In the genomic region with DNA sequence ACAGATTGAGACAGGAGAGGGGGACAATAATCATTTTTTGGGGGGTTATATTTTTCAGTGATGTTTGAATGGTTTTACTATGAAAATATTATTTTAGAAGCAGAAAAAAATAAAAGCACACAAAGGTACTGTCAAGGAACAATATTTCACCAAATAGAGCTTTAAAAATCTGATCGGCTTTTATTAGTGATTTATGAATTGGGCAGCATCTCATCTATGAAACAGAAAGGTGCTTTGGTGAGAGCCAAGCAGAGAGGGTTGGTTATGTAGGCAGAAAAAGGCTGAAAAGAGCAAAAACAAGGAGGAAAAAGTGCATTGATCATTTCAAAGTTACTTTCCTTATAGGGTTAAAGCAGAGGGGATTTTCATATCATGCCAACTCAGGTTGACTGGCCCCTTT, we compare ENCODE assay signal across 41 cellular contexts. TPM values are rescaled to one million over a fixed set of nuclear protein-coding genes. Genes with fewer than 3 reads are reported as not detected.
"Had no signal": no experiment of that assay in that cellular context is flagged by ENCODE, and none has a peak within 500 bp of the region (broad histone marks: within the 10 kb centered on the region; RNA-seq: fewer than 3 reads in every experiment).

No MANE protein-coding gene starts in this region.

- H3K4me3 ChIP-seq: adrenal gland, cardiac muscle cell had no signal

- H3K27ac ChIP-seq: adrenal gland, cardiac muscle cell, VCaP had no signal

- H3K9me3 ChIP-seq: adrenal gland had no signal

- H3K4me1 ChIP-seq: adrenal gland had no signal

- H3K27me3 Mint-ChIP-seq: activated CD4-positive, alpha-beta T cell treated with anti-CD3 and anti-CD28 coated beads for 36 hours; brain had no signal

- H3K36me3 Mint-ChIP-seq: activated CD4-positive, alpha-beta memory T cell treated with anti-CD3 and anti-CD28 coated beads for 36 hours; activated naive CD8-positive, alpha-beta T cell treated with anti-CD3 and anti-CD28 coated beads for 36 hours; brain had no signal

- H3K27ac Mint-ChIP-seq: activated B cell treated with CpG ODN at 0.5 μM for 24 hours; activated CD4-positive, alpha-beta memory T cell treated with anti-CD3 and anti-CD28 coated beads for 36 hours; activated CD4-positive, alpha-beta T cell treated with anti-CD3 and anti-CD28 coated beads for 36 hours; activated CD4-positive, alpha-beta T cell treated with anti-CD3 and anti-CD28 coated beads, Interleukin-2, amount 10 ng/mL, durations not matched to agents 24 days and 14 days; activated CD8-positive, alpha-beta T cell treated with anti-CD3 and anti-CD28 coated beads for 36 hours; activated naive CD4-positive, alpha-beta T cell treated with anti-CD3 and anti-CD28 coated beads for 36 hours; activated naive CD4-positive, alpha-beta T cell treated with anti-CD3 and anti-CD28 coated beads, Interleukin-2, amount 50 U/mL, for 72 hours; activated naive CD8-positive, alpha-beta T cell treated with anti-CD3 and anti-CD28 coated beads for 36 hours; activated T-cell treated with anti-CD3 and anti-CD28 coated beads, Interleukin-2, amount 50 U/mL, for 72 hours; activated T-helper 1 cell treated with anti-CD3 and anti-CD28 coated beads, Interleukin-12 subunit alpha, Interleukin-12 subunit beta, Interleukin-2, Interleukin-4 antibody, amounts not matched to agents 30 ng/mL and 10 ng/mL and 1 ng/mL, durations not matched to agents 14 hours and 24 hours and 36 hours; activated T-helper 17 cell treated with anti-CD3 and anti-CD28 coated beads, Interleukin-2, amount 50 U/mL, for 72 hours; brain; T-helper 1 cell treated with Interleukin-12 subunit alpha and Interleukin-12 subunit beta and Interleukin-4 antibody, amounts not matched to agents 30 μg/mL and 1 μg/mL, for 36 hours; T-helper 2 cell treated with Interferon-gamma antibody and Interleukin-4, amounts not matched to agents 5 μg/mL and 100 μg/mL, for 36 hours had no signal

- H3K4me3 Mint-ChIP-seq: activated B cell treated with CpG ODN at 0.5 μM for 24 hours; activated CD4-positive, alpha-beta memory T cell treated with anti-CD3 and anti-CD28 coated beads for 36 hours; activated CD4-positive, alpha-beta T cell treated with anti-CD3 and anti-CD28 coated beads for 36 hours; activated CD4-positive, alpha-beta T cell treated with anti-CD3 and anti-CD28 coated beads, Interleukin-2, amount 10 ng/mL, durations not matched to agents 24 days and 14 days; activated CD8-positive, alpha-beta T cell treated with anti-CD3 and anti-CD28 coated beads for 36 hours; activated naive CD4-positive, alpha-beta T cell treated with anti-CD3 and anti-CD28 coated beads for 36 hours; activated naive CD8-positive, alpha-beta T cell treated with anti-CD3 and anti-CD28 coated beads for 36 hours; activated T-cell treated with anti-CD3 and anti-CD28 coated beads, Interleukin-2, amount 50 U/mL, for 4 hours; activated T-cell treated with anti-CD3 and anti-CD28 coated beads, Interleukin-2, amount 50 U/mL, for 72 hours; activated T-helper 1 cell treated with anti-CD3 and anti-CD28 coated beads, Interleukin-12 subunit alpha, Interleukin-12 subunit beta, Interleukin-2, Interleukin-4 antibody, amounts not matched to agents 30 ng/mL and 10 ng/mL and 1 ng/mL, durations not matched to agents 14 hours and 24 hours and 36 hours; activated T-helper 17 cell treated with anti-CD3 and anti-CD28 coated beads, Interleukin-2, amount 50 U/mL, for 72 hours; brain; central memory CD8-positive, alpha-beta T cell; T-helper 1 cell treated with Interleukin-12 subunit alpha and Interleukin-12 subunit beta and Interleukin-4 antibody, amounts not matched to agents 30 μg/mL and 1 μg/mL, for 36 hours; T-helper 2 cell treated with Interferon-gamma antibody and Interleukin-4, amounts not matched to agents 5 μg/mL and 100 μg/mL, for 36 hours had no signal

- H3K9me3 Mint-ChIP-seq: activated B cell treated with CpG ODN at 0.5 μM for 24 hours; activated CD4-positive, alpha-beta memory T cell treated with anti-CD3 and anti-CD28 coated beads for 36 hours; activated CD4-positive, alpha-beta T cell treated with anti-CD3 and anti-CD28 coated beads, Interleukin-2, amount 10 ng/mL, durations not matched to agents 24 days and 14 days; activated CD8-positive, alpha-beta T cell treated with anti-CD3 and anti-CD28 coated beads for 36 hours; activated naive CD4-positive, alpha-beta T cell treated with anti-CD3 and anti-CD28 coated beads for 36 hours; activated T-cell treated with anti-CD3 and anti-CD28 coated beads, Interleukin-2, amount 50 U/mL, for 4 hours; activated T-cell treated with anti-CD3 and anti-CD28 coated beads, Interleukin-2, amount 50 U/mL, for 72 hours; activated T-helper 17 cell treated with anti-CD3 and anti-CD28 coated beads, Interleukin-2, amount 50 U/mL, for 72 hours; central memory CD8-positive, alpha-beta T cell had no signal

- ATAC-seq: activated CD4-positive, alpha-beta T cell treated with anti-CD3 and anti-CD28 coated beads for 36 hours; activated CD4-positive, CD25-positive, alpha-beta regulatory T cell treated with anti-CD3 and anti-CD28 coated beads, Interleukin-2, amount 50 U/mL, for 24 hours; activated CD8-positive, alpha-beta T cell treated with anti-CD3 and anti-CD28 coated beads for 36 hours; activated naive CD4-positive, alpha-beta T cell treated with anti-CD3 and anti-CD28 coated beads, Interleukin-2, amount 50 U/mL, for 72 hours; activated T-cell treated with anti-CD3 and anti-CD28 coated beads, Interleukin-2, amount 50 U/mL, for 4 hours; activated T-cell treated with anti-CD3 and anti-CD28 coated beads, Interleukin-2, amount 50 U/mL, for 72 hours; activated T-helper 17 cell treated with anti-CD3 and anti-CD28 coated beads, Interleukin-2, amount 50 U/mL, for 72 hours had no signal

- FAIRE-seq: bronchial epithelial cell, TTC549 had no signal

- H3K36me3 ChIP-seq: adrenal gland, cardiac muscle cell had no signal

- H3K27me3 ChIP-seq: adrenal gland had no signal

- DNase-seq: activated B cell treated with CpG ODN at 0.5 μM for 24 hours; activated CD4-positive, alpha-beta memory T cell treated with anti-CD3 and anti-CD28 coated beads for 36 hours; activated CD4-positive, alpha-beta T cell treated with anti-CD3 and anti-CD28 coated beads for 1 hour; activated CD4-positive, alpha-beta T cell treated with anti-CD3 and anti-CD28 coated beads for 36 hours; activated CD4-positive, alpha-beta T cell treated with anti-CD3 and anti-CD28 coated beads, Interleukin-2, amount 10 ng/mL, durations not matched to agents 24 days and 14 days; activated CD4-positive, alpha-beta T cell treated with anti-CD3 and anti-CD28 coated beads, Interleukin-2, amount 50 U/mL, for 1 hour; activated CD4-positive, alpha-beta T cell treated with anti-CD3 and anti-CD28 coated beads, Interleukin-2, amount 50 U/mL, for 4 hours; activated CD8-positive, alpha-beta memory T cell treated with anti-CD3 and anti-CD28 coated beads, Interleukin-2, amount 50 U/mL, for 4 hours; activated CD8-positive, alpha-beta T cell treated with anti-CD3 and anti-CD28 coated beads for 36 hours; activated effector memory CD4-positive, alpha-beta T cell treated with anti-CD3 and anti-CD28 coated beads, Interleukin-2, amount 50 U/mL, for 16 hours; activated gamma-delta T cell treated with Interleukin-2 at 50 U/mL for 16 hours; activated naive CD4-positive, alpha-beta T cell; activated naive CD4-positive, alpha-beta T cell treated with anti-CD3 and anti-CD28 coated beads for 36 hours; activated naive CD4-positive, alpha-beta T cell treated with anti-CD3 and anti-CD28 coated beads, Interleukin-2, amount 50 U/mL, for 16 hours; activated naive CD8-positive, alpha-beta T cell treated with anti-CD3 and anti-CD28 coated beads for 36 hours; activated T-cell treated with anti-CD3 and anti-CD28 coated beads for 4 hours; activated T-cell treated with anti-CD3 and anti-CD28 coated beads, Interleukin-2, amount 50 U/mL, for 1 hour; activated T-cell treated with anti-CD3 and anti-CD28 coated beads, Interleukin-2, amount 50 U/mL, for 4 hours; activated T-cell treated with anti-CD3 and anti-CD28 coated beads, Interleukin-2, amount 50 U/mL, for 72 hours; adrenal gland; amniotic stem cell; aorta; caudate nucleus; cerebellar nuclear complex; T-helper 1 cell; T-helper 2 cell; T-helper 9 cell had no signal

RNA-seq across cellular contexts. Expression of gene CPA2, which starts 26.4 kb away (rescaled TPM):
- total RNA-seq: activated B cell treated with CpG ODN at 0.5 μM for 24 hours; activated CD8-positive, alpha-beta memory T cell treated with anti-CD3 and anti-CD28 coated beads for 36 hours; activated CD8-positive, alpha-beta T cell treated with anti-CD3 and anti-CD28 coated beads for 36 hours; activated naive CD4-positive, alpha-beta T cell treated with anti-CD3 and anti-CD28 coated beads for 36 hours; activated T-cell treated with anti-CD3 and anti-CD28 coated beads, Interleukin-2, amount 50 U/mL, for 72 hours; activated T-helper 1 cell treated with anti-CD3 and anti-CD28 coated beads, Interleukin-12 subunit alpha, Interleukin-12 subunit beta, Interleukin-2, Interleukin-4 antibody, amounts not matched to agents 30 ng/mL and 10 ng/mL and 1 ng/mL, durations not matched to agents 14 hours and 24 hours and 36 hours; bronchial epithelial cell; chondrocyte had no signal

RNA-seq across cellular contexts. Expression of gene SSMEM1, which starts 32.6 kb away (rescaled TPM):
- total RNA-seq: activated B cell treated with CpG ODN at 0.5 μM for 24 hours; activated CD4-positive, alpha-beta memory T cell treated with anti-CD3 and anti-CD28 coated beads for 36 hours; activated CD4-positive, alpha-beta T cell treated with anti-CD3 and anti-CD28 coated beads for 36 hours; activated CD4-positive, alpha-beta T cell treated with anti-CD3 and anti-CD28 coated beads, Interleukin-2, amount 10 ng/mL, durations not matched to agents 24 days and 14 days; activated CD8-positive, alpha-beta memory T cell treated with anti-CD3 and anti-CD28 coated beads for 36 hours; activated CD8-positive, alpha-beta T cell treated with anti-CD3 and anti-CD28 coated beads for 36 hours; activated naive CD4-positive, alpha-beta T cell treated with anti-CD3 and anti-CD28 coated beads for 36 hours; activated naive CD4-positive, alpha-beta T cell treated with anti-CD3 and anti-CD28 coated beads, Interleukin-2, amount 50 U/mL, for 72 hours; activated naive CD8-positive, alpha-beta T cell treated with anti-CD3 and anti-CD28 coated beads for 36 hours; activated T-cell treated with anti-CD3 and anti-CD28 coated beads, Interleukin-2, amount 50 U/mL, for 4 hours; activated T-cell treated with anti-CD3 and anti-CD28 coated beads, Interleukin-2, amount 50 U/mL, for 72 hours; activated T-helper 1 cell treated with anti-CD3 and anti-CD28 coated beads, Interleukin-12 subunit alpha, Interleukin-12 subunit beta, Interleukin-2, Interleukin-4 antibody, amounts not matched to agents 30 ng/mL and 10 ng/mL and 1 ng/mL, durations not matched to agents 14 hours and 24 hours and 36 hours; activated T-helper 17 cell treated with anti-CD3 and anti-CD28 coated beads, Interleukin-2, amount 50 U/mL, for 72 hours; adrenal gland; aorta; bronchial epithelial cell; cardiac muscle cell; chondrocyte had no signal
- polyA plus RNA-seq: aorta, cardiac muscle cell had no signal

RNA-seq across cellular contexts. Expression of gene CPA4, which starts 52.7 kb away (rescaled TPM):
- total RNA-seq: activated B cell treated with CpG ODN at 0.5 μM for 24 hours; activated CD4-positive, alpha-beta T cell treated with anti-CD3 and anti-CD28 coated beads for 36 hours; activated CD4-positive, alpha-beta T cell treated with anti-CD3 and anti-CD28 coated beads, Interleukin-2, amount 10 ng/mL, durations not matched to agents 24 days and 14 days; activated CD8-positive, alpha-beta memory T cell treated with anti-CD3 and anti-CD28 coated beads for 36 hours; activated CD8-positive, alpha-beta T cell treated with anti-CD3 and anti-CD28 coated beads for 36 hours; activated naive CD4-positive, alpha-beta T cell treated with anti-CD3 and anti-CD28 coated beads for 36 hours; activated naive CD4-positive, alpha-beta T cell treated with anti-CD3 and anti-CD28 coated beads, Interleukin-2, amount 50 U/mL, for 72 hours; activated naive CD8-positive, alpha-beta T cell treated with anti-CD3 and anti-CD28 coated beads for 36 hours; activated T-helper 1 cell treated with anti-CD3 and anti-CD28 coated beads, Interleukin-12 subunit alpha, Interleukin-12 subunit beta, Interleukin-2, Interleukin-4 antibody, amounts not matched to agents 30 ng/mL and 10 ng/mL and 1 ng/mL, durations not matched to agents 14 hours and 24 hours and 36 hours; cardiac muscle cell had no signal
